Comparison of ENCODE assay signal across 1 cellular context in the genomic region with DNA sequence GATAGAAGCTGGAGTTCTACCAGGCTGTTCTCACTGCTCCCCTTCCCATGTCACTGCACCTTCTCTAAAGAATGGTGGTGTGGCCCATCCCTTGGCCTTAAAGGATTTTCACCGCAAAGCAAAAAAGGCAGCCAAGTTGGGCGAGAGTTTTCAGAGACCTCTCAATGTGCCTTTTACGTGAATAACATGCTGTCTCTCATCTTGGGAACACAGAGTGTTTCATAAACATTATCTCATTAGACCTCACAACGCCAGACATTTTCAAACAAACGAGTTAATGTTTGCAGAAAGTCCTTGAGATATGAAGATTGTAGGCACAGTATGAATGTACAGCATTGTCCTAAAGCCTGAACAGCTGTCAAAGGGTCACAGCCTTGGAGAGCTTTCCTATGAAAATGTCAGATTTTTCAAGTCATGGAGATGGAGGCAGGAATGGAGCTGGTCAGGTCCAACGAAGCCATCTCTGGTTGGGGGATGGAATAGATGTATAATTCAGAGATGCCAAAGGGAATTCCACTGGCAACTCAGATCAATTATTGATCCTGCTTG.
TF ChIP-seq lines count a peak whose summit lies in the region.

No MANE protein-coding gene starts in this region.

TF ChIP-seq in HepG2, 621 proteins besides CTCF, POLR2A, EP300 and RAD21 (continued from another document and continues in another):
- TF ChIP-seq, protein P1, sequence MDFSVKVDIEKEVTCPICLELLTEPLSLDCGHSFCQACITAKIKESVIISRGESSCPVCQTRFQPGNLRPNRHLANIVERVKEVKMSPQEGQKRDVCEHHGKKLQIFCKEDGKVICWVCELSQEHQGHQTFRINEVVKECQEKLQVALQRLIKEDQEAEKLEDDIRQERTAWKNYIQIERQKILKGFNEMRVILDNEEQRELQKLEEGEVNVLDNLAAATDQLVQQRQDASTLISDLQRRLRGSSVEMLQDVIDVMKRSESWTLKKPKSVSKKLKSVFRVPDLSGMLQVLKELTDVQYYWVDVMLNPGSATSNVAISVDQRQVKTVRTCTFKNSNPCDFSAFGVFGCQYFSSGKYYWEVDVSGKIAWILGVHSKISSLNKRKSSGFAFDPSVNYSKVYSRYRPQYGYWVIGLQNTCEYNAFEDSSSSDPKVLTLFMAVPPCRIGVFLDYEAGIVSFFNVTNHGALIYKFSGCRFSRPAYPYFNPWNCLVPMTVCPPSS (IDR thresholded peaks at IDR 0.05): no peak
- TF ChIP-seq ZNF556 (CRISPR knock-in tag; IDR thresholded peaks at IDR 0.05; ENCODE audit: borderline replicate concordance): no peak; the same call in 1 of the 2 replicates
- TF ChIP-seq, protein P2, sequence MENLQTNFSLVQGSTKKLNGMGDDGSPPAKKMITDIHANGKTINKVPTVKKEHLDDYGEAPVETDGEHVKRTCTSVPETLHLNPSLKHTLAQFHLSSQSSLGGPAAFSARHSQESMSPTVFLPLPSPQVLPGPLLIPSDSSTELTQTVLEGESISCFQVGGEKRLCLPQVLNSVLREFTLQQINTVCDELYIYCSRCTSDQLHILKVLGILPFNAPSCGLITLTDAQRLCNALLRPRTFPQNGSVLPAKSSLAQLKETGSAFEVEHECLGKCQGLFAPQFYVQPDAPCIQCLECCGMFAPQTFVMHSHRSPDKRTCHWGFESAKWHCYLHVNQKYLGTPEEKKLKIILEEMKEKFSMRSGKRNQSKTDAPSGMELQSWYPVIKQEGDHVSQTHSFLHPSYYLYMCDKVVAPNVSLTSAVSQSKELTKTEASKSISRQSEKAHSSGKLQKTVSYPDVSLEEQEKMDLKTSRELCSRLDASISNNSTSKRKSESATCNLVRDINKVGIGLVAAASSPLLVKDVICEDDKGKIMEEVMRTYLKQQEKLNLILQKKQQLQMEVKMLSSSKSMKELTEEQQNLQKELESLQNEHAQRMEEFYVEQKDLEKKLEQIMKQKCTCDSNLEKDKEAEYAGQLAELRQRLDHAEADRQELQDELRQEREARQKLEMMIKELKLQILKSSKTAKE (CRISPR knock-in tag; IDR thresholded peaks at IDR 0.05; ENCODE audit: borderline replicate concordance): peak; percentile 89
- TF ChIP-seq ZNF563 (CRISPR knock-in tag; IDR thresholded peaks at IDR 0.05): no peak
- TF ChIP-seq REPIN1 (CRISPR knock-in tag; IDR thresholded peaks at IDR 0.05; ENCODE audit: borderline replicate concordance, low read depth): peak; percentile 86
- TF ChIP-seq ZNF331 (CRISPR knock-in tag; IDR thresholded peaks at IDR 0.05): peak; percentile 84
- peak; percentile 57; the same call in 1 of the 2 replicates for TF ChIP-seq YEATS4 (CRISPR knock-in tag; IDR thresholded peaks at IDR 0.05; ENCODE audit: borderline replicate concordance)
- peak; percentile 92 for TF ChIP-seq HDAC2 (CRISPR knock-in tag; IDR thresholded peaks at IDR 0.05)
- TF ChIP-seq MED8 (CRISPR knock-in tag; IDR thresholded peaks at IDR 0.05; ENCODE audit: insufficient replicate concordance): no peak
- TF ChIP-seq ZNF547 (CRISPR knock-in tag; IDR thresholded peaks at IDR 0.05): peak; percentile 61; the same call in 1 of the 2 replicates
- TF ChIP-seq SALL2 (CRISPR knock-in tag; IDR thresholded peaks at IDR 0.05): peak; percentile 91; the same call in 1 of the 2 replicates
- TF ChIP-seq, protein P3, sequence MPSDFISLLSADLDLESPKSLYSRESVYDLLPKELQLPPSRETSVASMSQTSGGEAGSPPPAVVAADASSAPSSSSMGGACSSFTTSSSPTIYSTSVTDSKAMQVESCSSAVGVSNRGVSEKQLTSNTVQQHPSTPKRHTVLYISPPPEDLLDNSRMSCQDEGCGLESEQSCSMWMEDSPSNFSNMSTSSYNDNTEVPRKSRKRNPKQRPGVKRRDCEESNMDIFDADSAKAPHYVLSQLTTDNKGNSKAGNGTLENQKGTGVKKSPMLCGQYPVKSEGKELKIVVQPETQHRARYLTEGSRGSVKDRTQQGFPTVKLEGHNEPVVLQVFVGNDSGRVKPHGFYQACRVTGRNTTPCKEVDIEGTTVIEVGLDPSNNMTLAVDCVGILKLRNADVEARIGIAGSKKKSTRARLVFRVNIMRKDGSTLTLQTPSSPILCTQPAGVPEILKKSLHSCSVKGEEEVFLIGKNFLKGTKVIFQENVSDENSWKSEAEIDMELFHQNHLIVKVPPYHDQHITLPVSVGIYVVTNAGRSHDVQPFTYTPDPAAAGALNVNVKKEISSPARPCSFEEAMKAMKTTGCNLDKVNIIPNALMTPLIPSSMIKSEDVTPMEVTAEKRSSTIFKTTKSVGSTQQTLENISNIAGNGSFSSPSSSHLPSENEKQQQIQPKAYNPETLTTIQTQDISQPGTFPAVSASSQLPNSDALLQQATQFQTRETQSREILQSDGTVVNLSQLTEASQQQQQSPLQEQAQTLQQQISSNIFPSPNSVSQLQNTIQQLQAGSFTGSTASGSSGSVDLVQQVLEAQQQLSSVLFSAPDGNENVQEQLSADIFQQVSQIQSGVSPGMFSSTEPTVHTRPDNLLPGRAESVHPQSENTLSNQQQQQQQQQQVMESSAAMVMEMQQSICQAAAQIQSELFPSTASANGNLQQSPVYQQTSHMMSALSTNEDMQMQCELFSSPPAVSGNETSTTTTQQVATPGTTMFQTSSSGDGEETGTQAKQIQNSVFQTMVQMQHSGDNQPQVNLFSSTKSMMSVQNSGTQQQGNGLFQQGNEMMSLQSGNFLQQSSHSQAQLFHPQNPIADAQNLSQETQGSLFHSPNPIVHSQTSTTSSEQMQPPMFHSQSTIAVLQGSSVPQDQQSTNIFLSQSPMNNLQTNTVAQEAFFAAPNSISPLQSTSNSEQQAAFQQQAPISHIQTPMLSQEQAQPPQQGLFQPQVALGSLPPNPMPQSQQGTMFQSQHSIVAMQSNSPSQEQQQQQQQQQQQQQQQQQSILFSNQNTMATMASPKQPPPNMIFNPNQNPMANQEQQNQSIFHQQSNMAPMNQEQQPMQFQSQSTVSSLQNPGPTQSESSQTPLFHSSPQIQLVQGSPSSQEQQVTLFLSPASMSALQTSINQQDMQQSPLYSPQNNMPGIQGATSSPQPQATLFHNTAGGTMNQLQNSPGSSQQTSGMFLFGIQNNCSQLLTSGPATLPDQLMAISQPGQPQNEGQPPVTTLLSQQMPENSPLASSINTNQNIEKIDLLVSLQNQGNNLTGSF (CRISPR knock-in tag; IDR thresholded peaks at IDR 0.05): no peak
- peak; percentile 67; the same call in 1 of the 2 replicates for TF ChIP-seq SATB2 (CRISPR knock-in tag; IDR thresholded peaks at IDR 0.05)
- TF ChIP-seq, protein P4, sequence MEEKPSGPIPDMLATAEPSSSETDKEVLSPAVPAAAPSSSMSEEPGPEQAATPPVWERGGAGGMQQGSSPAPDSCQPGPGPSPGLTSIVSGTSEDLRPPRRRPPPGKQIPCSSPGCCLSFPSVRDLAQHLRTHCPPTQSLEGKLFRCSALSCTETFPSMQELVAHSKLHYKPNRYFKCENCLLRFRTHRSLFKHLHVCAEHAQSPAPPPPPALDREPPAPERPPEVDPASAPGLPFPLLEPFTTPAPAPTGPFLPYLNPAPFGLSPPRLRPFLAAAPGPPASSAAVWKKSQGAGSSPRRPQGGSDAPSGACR (CRISPR knock-in tag; IDR thresholded peaks at IDR 0.05): 0 out of 2 replicates have a peak, but pooled peaks have one; percentile 76
- TF ChIP-seq, protein P5, sequence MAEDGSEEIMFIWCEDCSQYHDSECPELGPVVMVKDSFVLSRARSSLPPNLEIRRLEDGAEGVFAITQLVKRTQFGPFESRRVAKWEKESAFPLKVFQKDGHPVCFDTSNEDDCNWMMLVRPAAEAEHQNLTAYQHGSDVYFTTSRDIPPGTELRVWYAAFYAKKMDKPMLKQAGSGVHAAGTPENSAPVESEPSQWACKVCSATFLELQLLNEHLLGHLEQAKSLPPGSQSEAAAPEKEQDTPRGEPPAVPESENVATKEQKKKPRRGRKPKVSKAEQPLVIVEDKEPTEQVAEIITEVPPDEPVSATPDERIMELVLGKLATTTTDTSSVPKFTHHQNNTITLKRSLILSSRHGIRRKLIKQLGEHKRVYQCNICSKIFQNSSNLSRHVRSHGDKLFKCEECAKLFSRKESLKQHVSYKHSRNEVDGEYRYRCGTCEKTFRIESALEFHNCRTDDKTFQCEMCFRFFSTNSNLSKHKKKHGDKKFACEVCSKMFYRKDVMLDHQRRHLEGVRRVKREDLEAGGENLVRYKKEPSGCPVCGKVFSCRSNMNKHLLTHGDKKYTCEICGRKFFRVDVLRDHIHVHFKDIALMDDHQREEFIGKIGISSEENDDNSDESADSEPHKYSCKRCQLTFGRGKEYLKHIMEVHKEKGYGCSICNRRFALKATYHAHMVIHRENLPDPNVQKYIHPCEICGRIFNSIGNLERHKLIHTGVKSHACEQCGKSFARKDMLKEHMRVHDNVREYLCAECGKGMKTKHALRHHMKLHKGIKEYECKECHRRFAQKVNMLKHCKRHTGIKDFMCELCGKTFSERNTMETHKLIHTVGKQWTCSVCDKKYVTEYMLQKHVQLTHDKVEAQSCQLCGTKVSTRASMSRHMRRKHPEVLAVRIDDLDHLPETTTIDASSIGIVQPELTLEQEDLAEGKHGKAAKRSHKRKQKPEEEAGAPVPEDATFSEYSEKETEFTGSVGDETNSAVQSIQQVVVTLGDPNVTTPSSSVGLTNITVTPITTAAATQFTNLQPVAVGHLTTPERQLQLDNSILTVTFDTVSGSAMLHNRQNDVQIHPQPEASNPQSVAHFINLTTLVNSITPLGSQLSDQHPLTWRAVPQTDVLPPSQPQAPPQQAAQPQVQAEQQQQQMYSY (CRISPR knock-in tag; IDR thresholded peaks at IDR 0.05): peak; percentile 99
- peak; percentile 71 for TF ChIP-seq TBL1XR1 (IDR thresholded peaks at IDR 0.05; ENCODE audit: borderline replicate concordance, low read length, partially characterized antibody)
- peak; percentile 41; the same call in 1 of the 2 replicates for TF ChIP-seq DMAP1 (CRISPR knock-in tag; IDR thresholded peaks at IDR 0.05)
- TF ChIP-seq TGIF2 (CRISPR knock-in tag; IDR thresholded peaks at IDR 0.05): no peak; the same call in 1 of the 2 replicates
- TF ChIP-seq MAFF (IDR thresholded peaks at IDR 0.05; ENCODE audit: low read depth, low read length): no peak
- TF ChIP-seq ZNF232 (CRISPR knock-in tag; IDR thresholded peaks at IDR 0.05; ENCODE audit: borderline replicate concordance): peak; percentile 89; the same call in 1 of the 2 replicates
- TF ChIP-seq, protein P6, sequence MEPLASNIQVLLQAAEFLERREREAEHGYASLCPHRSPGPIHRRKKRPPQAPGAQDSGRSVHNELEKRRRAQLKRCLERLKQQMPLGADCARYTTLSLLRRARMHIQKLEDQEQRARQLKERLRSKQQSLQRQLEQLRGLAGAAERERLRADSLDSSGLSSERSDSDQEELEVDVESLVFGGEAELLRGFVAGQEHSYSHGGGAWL (CRISPR knock-in tag; IDR thresholded peaks at IDR 0.05): no peak
- no peak for TF ChIP-seq ZNF207 (IDR thresholded peaks at IDR 0.05; ENCODE audit: borderline replicate concordance)
- no peak for TF ChIP-seq LCORL (IDR thresholded peaks at IDR 0.05)
- peak; percentile 69 for TF ChIP-seq LCORL (CRISPR knock-in tag; IDR thresholded peaks at IDR 0.05)
- TF ChIP-seq SIX1 (CRISPR knock-in tag; IDR thresholded peaks at IDR 0.05; ENCODE audit: borderline replicate concordance): peak; percentile 32; the same call in 1 of the 2 replicates
- TF ChIP-seq PHF8 (CRISPR knock-in tag; IDR thresholded peaks at IDR 0.05): 0 out of 2 replicates have a peak, but pooled peaks have one; percentile 30
- peak; percentile 71 for TF ChIP-seq HOXA3 (CRISPR knock-in tag; IDR thresholded peaks at IDR 0.05)
- peak; percentile 96 for TF ChIP-seq NR2F2 (IDR thresholded peaks at IDR 0.05; ENCODE audit: borderline replicate concordance, low read depth)
- TF ChIP-seq, protein P7, sequence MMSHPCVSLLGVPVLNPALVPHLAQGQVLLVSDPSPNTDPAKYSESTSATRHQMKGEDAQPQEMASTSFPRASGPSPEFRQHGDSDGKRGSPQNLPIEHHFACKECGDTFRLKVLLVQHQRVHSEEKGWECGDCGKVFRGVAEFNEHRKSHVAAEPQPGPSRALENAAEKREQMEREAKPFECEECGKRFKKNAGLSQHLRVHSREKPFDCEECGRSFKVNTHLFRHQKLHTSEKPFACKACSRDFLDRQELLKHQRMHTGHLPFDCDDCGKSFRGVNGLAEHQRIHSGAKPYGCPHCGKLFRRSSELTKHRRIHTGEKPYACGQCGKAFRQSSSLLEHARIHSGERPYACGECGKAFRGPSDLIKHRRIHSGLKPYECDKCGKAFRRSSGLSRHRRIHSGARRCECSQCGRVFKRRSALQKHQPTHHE (CRISPR knock-in tag; IDR thresholded peaks at IDR 0.05; ENCODE audit: borderline replicate concordance): peak; percentile 63; the same call in 1 of the 2 replicates
- TF ChIP-seq ZNF274 (CRISPR knock-in tag; IDR thresholded peaks at IDR 0.05): no peak
- peak; percentile 49; the same call in 1 of the 2 replicates for TF ChIP-seq CCDC6 (CRISPR knock-in tag; IDR thresholded peaks at IDR 0.05)
- TF ChIP-seq GATAD1 (CRISPR knock-in tag; IDR thresholded peaks at IDR 0.05): 0 out of 2 replicates have a peak, but pooled peaks have one; percentile 36
- peak; percentile 86; the same call in 1 of the 2 replicates for TF ChIP-seq RXRA (CRISPR knock-in tag; IDR thresholded peaks at IDR 0.05)
- TF ChIP-seq, protein P8, sequence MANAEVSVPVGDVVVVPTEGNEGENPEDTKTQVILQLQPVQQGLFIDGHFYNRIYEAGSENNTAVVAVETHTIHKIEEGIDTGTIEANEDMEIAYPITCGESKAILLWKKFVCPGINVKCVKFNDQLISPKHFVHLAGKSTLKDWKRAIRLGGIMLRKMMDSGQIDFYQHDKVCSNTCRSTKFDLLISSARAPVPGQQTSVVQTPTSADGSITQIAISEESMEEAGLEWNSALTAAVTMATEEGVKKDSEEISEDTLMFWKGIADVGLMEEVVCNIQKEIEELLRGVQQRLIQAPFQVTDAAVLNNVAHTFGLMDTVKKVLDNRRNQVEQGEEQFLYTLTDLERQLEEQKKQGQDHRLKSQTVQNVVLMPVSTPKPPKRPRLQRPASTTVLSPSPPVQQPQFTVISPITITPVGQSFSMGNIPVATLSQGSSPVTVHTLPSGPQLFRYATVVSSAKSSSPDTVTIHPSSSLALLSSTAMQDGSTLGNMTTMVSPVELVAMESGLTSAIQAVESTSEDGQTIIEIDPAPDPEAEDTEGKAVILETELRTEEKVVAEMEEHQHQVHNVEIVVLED (CRISPR knock-in tag; IDR thresholded peaks at IDR 0.05; ENCODE audit: borderline replicate concordance): peak; percentile 48; the same call in 1 of the 2 replicates
- TF ChIP-seq CEBPB (IDR thresholded peaks at IDR 0.05; ENCODE audit: borderline replicate concordance, low read depth, low read length): no peak
- no peak for TF ChIP-seq NFE2L1 (CRISPR knock-in tag; IDR thresholded peaks at IDR 0.05; ENCODE audit: borderline replicate concordance)
- TF ChIP-seq ZFP36L1 (CRISPR knock-in tag; IDR thresholded peaks at IDR 0.05): peak; percentile 36; the same call in 1 of the 2 replicates
- peak; percentile 91 for TF ChIP-seq ZNF644 (CRISPR knock-in tag; IDR thresholded peaks at IDR 0.05; ENCODE audit: low read depth)
- TF ChIP-seq ZNF180 (CRISPR knock-in tag; IDR thresholded peaks at IDR 0.05; ENCODE audit: borderline replicate concordance, low read depth): no peak
- TF ChIP-seq NR2F6 (IDR thresholded peaks at IDR 0.05): peak; percentile 98
- TF ChIP-seq NR2F6 (CRISPR knock-in tag; IDR thresholded peaks at IDR 0.05): peak; percentile 98
- no peak for TF ChIP-seq MXI1 (IDR thresholded peaks at IDR 0.05; ENCODE audit: borderline replicate concordance, low read depth, low read length)
